8 cellular contexts compared by ENCODE assay signal in the genomic region with DNA sequence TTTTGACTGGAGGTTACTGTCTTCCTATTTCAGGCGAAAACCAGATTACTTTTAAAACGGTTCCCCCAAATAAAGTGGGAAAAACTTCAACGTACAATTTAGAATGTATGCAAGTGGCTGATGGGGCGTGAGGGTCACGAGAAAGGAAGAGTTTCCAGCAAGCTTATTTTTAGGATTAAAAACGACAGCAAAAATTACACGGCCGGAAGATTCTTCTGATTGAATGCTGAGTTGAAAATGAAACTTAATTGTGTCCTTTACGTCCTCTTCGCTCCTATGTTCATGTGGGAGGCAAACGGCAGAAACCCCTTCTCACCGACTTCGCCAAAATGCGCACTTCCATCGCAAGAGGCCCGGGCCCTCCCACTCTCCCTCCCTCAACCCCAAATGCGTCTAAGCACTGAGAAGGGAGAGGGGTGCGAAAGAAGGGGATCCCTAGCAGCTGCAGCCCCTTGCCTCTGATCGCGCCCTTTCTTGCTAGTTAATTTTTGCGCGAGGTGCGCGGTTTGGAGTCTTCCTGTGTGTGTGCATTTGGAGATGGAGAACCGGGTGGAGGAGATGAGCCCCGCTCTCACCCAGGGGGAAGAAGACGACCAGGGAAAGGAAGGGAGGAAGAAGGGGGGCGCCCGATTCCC. TPM values are rescaled to one million over a fixed set of nuclear protein-coding genes. Genes with fewer than 3 reads are reported as not detected.
DNase-seq lines count a peak whose midpoint lies in the region; ATAC-seq and TF ChIP-seq lines count a peak whose summit lies in the region.

No MANE protein-coding gene starts in this region.

- no peaks in the 10 kb centered on the region for H3K27me3 ChIP-seq in SJCRH30
- no peaks in the 10 kb centered on the region for H3K27me3 ChIP-seq in heart right ventricle

- peak overlapping the region; percentile 83 for H3K4me3 ChIP-seq in SJCRH30
- H3K4me3 ChIP-seq in heart right ventricle = peak overlapping the region; percentile 73 to 97 (median 94)
- H3K4me3 ChIP-seq in urinary bladder (ENCODE audit: low read depth, low read length) = peak overlapping the region; percentile 92

- no peak for TF ChIP-seq CTCF in 22Rv1 (IDR thresholded peaks at IDR 0.05)
- no peak for TF ChIP-seq CTCF in heart right ventricle (IDR thresholded peaks at IDR 0.05)

- H3K27ac ChIP-seq in 22Rv1 (peak overlapping the region; percentile 38; the same call in 1 of the 2 replicates), SJCRH30 (peak overlapping the region; percentile 30), heart right ventricle (peak overlapping the region; percentile 19 to 99 (median 92)), urinary bladder (ENCODE audit: low read depth) (peak overlapping the region; percentile 74)

- H3K27me3 Mint-ChIP-seq in activated naive CD8-positive, alpha-beta T cell = no peaks in the 10 kb centered on the region

- DNase-seq in SJCRH30 = peak; percentile 42 to 63
- DNase-seq in heart right ventricle = peak in 1 of 2 donors; percentile 33
- DNase-seq in pons (ENCODE audit: low spot score) = peak; percentile 59

- WGBS in heart right ventricle, 2 donors = 0% methylated on average over 29 of the region's 29 CpGs
- 1% methylated on average over 28 of the region's 29 CpGs for WGBS in urinary bladder

- peaks cover 3% of the 10 kb centered on the region for H3K36me3 Mint-ChIP-seq in activated naive CD8-positive, alpha-beta T cell

- H3K36me3 ChIP-seq in SJCRH30 (no peaks in the 10 kb centered on the region), heart right ventricle (peaks cover 0 to 8% (median 0%) of the 10 kb centered on the region in 9 donors), urinary bladder (ENCODE audit: insufficient read depth) (no peaks in the 10 kb centered on the region)

- H3K9me3 Mint-ChIP-seq in activated naive CD8-positive, alpha-beta T cell (ENCODE audit: low read depth) = no peaks in the 10 kb centered on the region

- H3K4me1 Mint-ChIP-seq in activated naive CD8-positive, alpha-beta T cell (ENCODE audit: low read depth) = peaks cover 31% of the 10 kb centered on the region

- H3K4me3 Mint-ChIP-seq in activated naive CD8-positive, alpha-beta T cell = no peak overlapping the region

- intact Hi-C loops in heart right ventricle (cut with DNase I) = loop anchor here in 6 of 10 donors (2.0 to 10.0 kb wide), 6 partner anchors 103 to 155 kb away; partner anchors contain the start of gene IFT57 (in 5 of the 6)

- peak overlapping the region; percentile 99 for H3K27ac Mint-ChIP-seq in activated naive CD8-positive, alpha-beta T cell

- no peaks in the 10 kb centered on the region for H3K9me3 ChIP-seq in SJCRH30 (replicated peaks)
- no peaks in the 10 kb centered on the region for H3K9me3 ChIP-seq in heart right ventricle

- H3K4me1 ChIP-seq in SJCRH30 = peaks cover 6% of the 10 kb centered on the region; the same call in 1 of the 2 replicates
- H3K4me1 ChIP-seq in heart right ventricle = peaks cover 0 to 54% (median 34%) of the 10 kb centered on the region in 9 donors
- no peaks in the 10 kb centered on the region for H3K4me1 ChIP-seq in urinary bladder (ENCODE audit: insufficient read depth)

- ATAC-seq in GM18867 (IDR thresholded peaks at IDR 0.05; ENCODE audit: unreplicated experiment) = peak; percentile 20
- peak; percentile 22 for ATAC-seq in HG03354 (IDR thresholded peaks at IDR 0.05; ENCODE audit: poor library complexity, severe bottlenecking, unreplicated experiment)
- peak; percentile 1 to 37 (median 24) for ATAC-seq in heart right ventricle

RNA-seq across cellular contexts. Expression of gene CD47, which starts 0.6 kb away (rescaled TPM):
- total RNA-seq in SJCRH30 (2014; rRNA removed; shearing (Covaris generic)) = 28.6 and 30.7 TPM in 2 replicates
- total RNA-seq in heart right ventricle (10 to 100 TPM; 36.3 to 76.3 (median 51.2) TPM), urinary bladder (155 TPM)
- polyA plus RNA-seq in heart right ventricle (10 to 100 TPM; 17.9 to 32.4 TPM), urinary bladder (39.2 TPM)

Comparison
In these comparisons a context has a peak if more than half of its experiments do, and no peak if none do; other contexts are left out.
1. H3K27ac ChIP-seq: peak in every context shown above with its lines; median percentile 92 in heart right ventricle; 74 in urinary bladder; 38 in 22Rv1; 30 in SJCRH30.